Comparison of ENCODE assay signal across 8 cellular contexts in the genomic region with DNA sequence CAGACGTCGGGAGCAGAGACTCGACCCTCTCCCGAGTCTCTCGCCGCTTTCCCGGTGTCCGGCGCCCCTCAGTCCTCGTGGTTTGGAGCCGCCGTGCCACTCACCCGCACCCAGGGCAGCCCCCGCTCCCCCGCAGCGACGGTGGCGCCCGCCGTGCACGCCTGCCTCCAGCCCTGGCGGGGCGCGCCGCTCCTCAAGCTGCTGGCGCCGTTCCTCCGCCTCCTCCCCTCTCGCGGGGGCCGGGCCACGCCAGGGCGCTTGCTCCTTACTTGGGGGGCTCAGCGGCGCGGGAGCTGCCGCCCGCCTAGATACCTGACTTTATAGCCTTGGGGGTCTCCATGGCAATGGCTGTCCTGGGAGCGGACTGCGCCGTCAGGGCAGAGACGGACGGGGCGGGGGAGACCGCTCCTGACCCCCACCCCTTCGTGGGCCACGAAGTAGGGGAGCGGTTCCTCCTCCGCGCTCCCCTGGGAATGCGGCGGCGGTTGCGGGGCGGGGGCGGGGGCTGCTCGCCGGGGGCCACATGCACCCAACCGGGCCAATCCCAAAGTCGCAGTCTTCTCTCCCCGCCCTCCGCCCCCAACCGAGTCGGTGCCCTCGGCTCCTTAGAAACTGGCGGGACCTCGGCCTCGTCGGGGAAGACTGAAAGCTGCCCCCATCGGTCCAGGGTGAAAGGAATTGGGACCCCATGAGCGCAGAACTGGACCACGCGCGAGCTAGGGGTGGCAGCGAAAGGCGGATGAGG. TPM values are rescaled to one million over a fixed set of nuclear protein-coding genes. Genes with fewer than 3 reads are reported as not detected.
DNase-seq lines count a peak whose midpoint lies in the region; ATAC-seq and TF ChIP-seq lines count a peak whose summit lies in the region.

ANKRD63 (minus strand) TSS at position 195 of the 745 bp plus-strand sequence. CDS start 478 bp downstream, outside the sequence.

- no peaks in the 10 kb centered on the region for H3K36me3 Mint-ChIP-seq in activated CD4-positive, alpha-beta T cell treated with anti-CD3 and anti-CD28 coated beads, Interleukin-2, amount 10 ng/mL, durations not matched to agents 7 days and 5 days (ENCODE audit: low read depth)

- peaks cover 24 to 36% of the 10 kb centered on the region in 2 experiments for H3K4me1 ChIP-seq in neutrophil (ENCODE audit: control insufficient read depth in 1 of 2, insufficient read depth in 1 of 2, low read depth in 1 of 2, low read length in 1 of 2)

- H3K27me3 Mint-ChIP-seq in activated CD4-positive, alpha-beta T cell treated with anti-CD3 and anti-CD28 coated beads, Interleukin-2, amount 10 ng/mL, durations not matched to agents 7 days and 5 days: peaks cover 40% of the 10 kb centered on the region

- no peak within 1 kb of the TSS for H3K27ac Mint-ChIP-seq in activated CD4-positive, alpha-beta T cell treated with anti-CD3 and anti-CD28 coated beads, Interleukin-2, amount 10 ng/mL, durations not matched to agents 7 days and 5 days

- CTCF ChIA-PET in activated CD4-positive, alpha-beta T cell treated with anti-CD3 and anti-CD28 coated beads, Interleukin-2, amount 10 ng/mL, durations not matched to agents 7 days and 5 days (lab: Charles Lee): interaction anchor here (0.6 to 2.2 kb wide), 6 partner anchors 11 to 144 kb away, joined by 3 to 14 read pairs (median 4); partner anchors contain the start of gene PLCB2

- H3K27me3 ChIP-seq in neutrophil: peaks cover 49% of the 10 kb centered on the region

- TF ChIP-seq CTCF in epithelial cell of proximal tubule (conservative IDR thresholded peaks at IDR 0.05; ENCODE audit: low read depth, low read length) (no peak), neutrophil (IDR thresholded peaks at IDR 0.05) (no peak)

- peaks cover 2% of the 10 kb centered on the region for H3K4me1 Mint-ChIP-seq in activated CD4-positive, alpha-beta T cell treated with anti-CD3 and anti-CD28 coated beads, Interleukin-2, amount 10 ng/mL, durations not matched to agents 7 days and 5 days

- H3K27ac ChIP-seq in neutrophil: peak within 1 kb of the TSS; percentile 37

- peaks cover 33% of the 10 kb centered on the region for H3K36me3 ChIP-seq in neutrophil

- H3K4me3 Mint-ChIP-seq in activated CD4-positive, alpha-beta T cell treated with anti-CD3 and anti-CD28 coated beads, Interleukin-2, amount 10 ng/mL, durations not matched to agents 7 days and 5 days: peak within 1 kb of the TSS; percentile 64

- ATAC-seq in HG03095 (IDR thresholded peaks at IDR 0.05; ENCODE audit: unreplicated experiment) (peak; percentile 10), GM21717 (IDR thresholded peaks at IDR 0.05; ENCODE audit: unreplicated experiment) (no peak)

- no peaks in the 10 kb centered on the region for H3K9me3 ChIP-seq in neutrophil

- DNase-seq in COLO668 (lab: John Stamatoyannopoulos, UW; ENCODE audit: unreplicated experiment) (peak; percentile 57), epithelial cell of proximal tubule (ENCODE audit: low read depth) (no peak), GOT3 (lab: John Stamatoyannopoulos, UW) (no peak), inferior parietal cortex (ENCODE audit: extremely low spot score) (no peak)
- DNase-seq in activated CD4-positive, alpha-beta T cell treated with anti-CD3 and anti-CD28 coated beads, Interleukin-2, amount 10 ng/mL, durations not matched to agents 7 days and 5 days: no peak

- H3K9me3 Mint-ChIP-seq in activated CD4-positive, alpha-beta T cell treated with anti-CD3 and anti-CD28 coated beads, Interleukin-2, amount 10 ng/mL, durations not matched to agents 7 days and 5 days: no peaks in the 10 kb centered on the region

- POLR2A ChIA-PET in activated CD4-positive, alpha-beta T cell treated with anti-CD3 and anti-CD28 coated beads, Interleukin-2, amount 10 ng/mL, durations not matched to agents 7 days and 5 days (lab: Charles Lee): no interaction called here

- peak within 1 kb of the TSS; percentile 35 for H3K4me3 ChIP-seq in epithelial cell of proximal tubule (ENCODE audit: low read depth, low read length)
- H3K4me3 ChIP-seq in neutrophil (ENCODE audit: low read depth in 1 of 2, low read length in 1 of 2): peak within 1 kb of the TSS; percentile 85 to 92

RNA-seq across cellular contexts. Expression of gene ANKRD63, which starts in this region (rescaled TPM):
- under 1 TPM in 1 of 2 experiments, not detected in 1; 0.17 TPM for total RNA-seq in activated CD4-positive, alpha-beta T cell treated with anti-CD3 and anti-CD28 coated beads, Interleukin-2, amount 10 ng/mL, durations not matched to agents 7 days and 5 days
- 0.22 TPM in 1 of 2 replicates, not detected in the other for total RNA-seq in epithelial cell of proximal tubule
